ENCODE assay signal across 1 cellular context in the genomic region with DNA sequence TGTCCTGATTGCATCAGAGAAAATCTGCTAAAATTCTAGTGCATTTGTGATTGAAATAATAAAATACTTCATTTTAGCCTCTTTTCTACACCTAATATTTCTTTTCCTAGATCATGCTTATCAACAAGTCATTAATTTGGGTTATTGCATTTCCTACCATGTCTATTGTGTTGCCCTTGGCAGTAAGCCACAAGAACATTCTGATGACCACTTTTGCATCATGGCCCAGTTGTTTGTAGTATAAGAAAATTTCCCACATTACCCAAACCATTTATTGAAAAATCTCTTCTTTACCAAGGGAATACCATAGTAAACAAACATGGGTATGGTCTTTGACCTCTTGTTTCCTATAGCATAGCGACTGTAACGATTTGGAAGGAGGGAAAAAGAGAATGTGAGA.
TF ChIP-seq lines count a peak whose summit lies in the region.

No MANE protein-coding gene starts in this region.

TF ChIP-seq in IMR-90, 13 proteins besides CTCF, POLR2A, EP300 and RAD21:
- TF ChIP-seq, protein P1, sequence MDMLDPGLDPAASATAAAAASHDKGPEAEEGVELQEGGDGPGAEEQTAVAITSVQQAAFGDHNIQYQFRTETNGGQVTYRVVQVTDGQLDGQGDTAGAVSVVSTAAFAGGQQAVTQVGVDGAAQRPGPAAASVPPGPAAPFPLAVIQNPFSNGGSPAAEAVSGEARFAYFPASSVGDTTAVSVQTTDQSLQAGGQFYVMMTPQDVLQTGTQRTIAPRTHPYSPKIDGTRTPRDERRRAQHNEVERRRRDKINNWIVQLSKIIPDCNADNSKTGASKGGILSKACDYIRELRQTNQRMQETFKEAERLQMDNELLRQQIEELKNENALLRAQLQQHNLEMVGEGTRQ (IDR thresholded peaks at IDR 0.05; ENCODE audit: low read depth, low read length) = no peak
- TF ChIP-seq CEBPB (IDR thresholded peaks at IDR 0.05; ENCODE audit: low read depth, low read length) = no peak
- no peak for TF ChIP-seq MXI1 (IDR thresholded peaks at IDR 0.05; ENCODE audit: borderline replicate concordance, low read depth, low read length)
- no peak for TF ChIP-seq MAZ (IDR thresholded peaks at IDR 0.05; ENCODE audit: borderline replicate concordance, low read depth, low read length)
- TF ChIP-seq BHLHE40 (IDR thresholded peaks at IDR 0.05; ENCODE audit: low read depth, low read length) = no peak
- TF ChIP-seq, protein P2, sequence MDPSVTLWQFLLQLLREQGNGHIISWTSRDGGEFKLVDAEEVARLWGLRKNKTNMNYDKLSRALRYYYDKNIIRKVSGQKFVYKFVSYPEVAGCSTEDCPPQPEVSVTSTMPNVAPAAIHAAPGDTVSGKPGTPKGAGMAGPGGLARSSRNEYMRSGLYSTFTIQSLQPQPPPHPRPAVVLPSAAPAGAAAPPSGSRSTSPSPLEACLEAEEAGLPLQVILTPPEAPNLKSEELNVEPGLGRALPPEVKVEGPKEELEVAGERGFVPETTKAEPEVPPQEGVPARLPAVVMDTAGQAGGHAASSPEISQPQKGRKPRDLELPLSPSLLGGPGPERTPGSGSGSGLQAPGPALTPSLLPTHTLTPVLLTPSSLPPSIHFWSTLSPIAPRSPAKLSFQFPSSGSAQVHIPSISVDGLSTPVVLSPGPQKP (IDR thresholded peaks at IDR 0.05; ENCODE audit: borderline replicate concordance, low read depth, low read length) = no peak
- TF ChIP-seq CHD1 (IDR thresholded peaks at IDR 0.05; ENCODE audit: low read depth, low read length) = no peak
- no peak for TF ChIP-seq SMC3 (IDR thresholded peaks at IDR 0.05; ENCODE audit: low read depth, low read length)
- TF ChIP-seq FOS (IDR thresholded peaks at IDR 0.05; ENCODE audit: low read depth, low read length) = no peak
- no peak for TF ChIP-seq MAFK (IDR thresholded peaks at IDR 0.05; ENCODE audit: low read depth, low read length)
- TF ChIP-seq RCOR1 (IDR thresholded peaks at IDR 0.05; ENCODE audit: insufficient replicate concordance, low read length) = no peak
- TF ChIP-seq NFE2L2 (IDR thresholded peaks at IDR 0.05; ENCODE audit: low read depth, low read length) = no peak
- TF ChIP-seq RFX5 (IDR thresholded peaks at IDR 0.05; ENCODE audit: low read depth, low read length) = no peak
